ENCODE assay signal across 21 cellular contexts in genomic region chr6:76166874-76167273, GRCh38.
"Had no signal": no experiment of that assay in that cellular context is flagged by ENCODE, and none has a peak within 500 bp of the region (broad histone marks: within the 10 kb centered on the region; RNA-seq: fewer than 3 reads in every experiment).

No MANE protein-coding gene starts in this region.

- H3K4me1 ChIP-seq: esophagus muscularis mucosa, gastroesophageal sphincter, heart left ventricle, left ventricle myocardium inferior, thyroid gland had no signal

- H3K27me3 Mint-ChIP-seq: activated naive CD4-positive, alpha-beta T cell treated with anti-CD3 and anti-CD28 coated beads, Interleukin-2, amount 50 U/mL, for 24 hours had no signal

- H3K27me3 ChIP-seq: esophagus muscularis mucosa, gastroesophageal sphincter, heart left ventricle, thyroid gland had no signal

- H3K36me3 Mint-ChIP-seq: activated naive CD4-positive, alpha-beta T cell treated with anti-CD3 and anti-CD28 coated beads, Interleukin-2, amount 50 U/mL, for 24 hours had no signal

- ATAC-seq: activated T-cell treated with anti-CD3 and anti-CD28 coated beads, Interleukin-2, amount 50 U/mL, for 72 hours; gastroesophageal sphincter; heart left ventricle had no signal

- H3K27ac ChIP-seq: esophagus muscularis mucosa, gastroesophageal sphincter, heart left ventricle, left ventricle myocardium inferior, thyroid gland, VCaP had no signal

- DNase-seq: activated CD4-positive, alpha-beta T cell treated with anti-CD3 and anti-CD28 coated beads for 1 hour; activated CD4-positive, alpha-beta T cell treated with anti-CD3 and anti-CD28 coated beads, Interleukin-2, amount 50 U/mL, for 4 hours; activated effector memory CD4-positive, alpha-beta T cell treated with anti-CD3 and anti-CD28 coated beads, Interleukin-2, amount 50 U/mL, for 16 hours; activated T-cell treated with anti-CD3 and anti-CD28 coated beads, Interleukin-2, amount 50 U/mL, for 72 hours; effector CD4-positive, alpha-beta T cell; heart left ventricle; left ventricle myocardium inferior; mammary epithelial cell; midbrain; nephron progenitor cell; occipital lobe; retina; stimulated activated CD4-positive, alpha-beta T cell treated with anti-CD3 and anti-CD28 coated beads, Interleukin-12 subunit alpha, Interleukin-12 subunit beta, amount 100 ng/mL, for 4 hours; stimulated activated CD4-positive, alpha-beta T cell treated with anti-CD3 and anti-CD28 coated beads, Interleukin-1b, Interleukin-23, amount 100 ng/mL, for 48 hours; stimulated activated CD8-positive, alpha-beta memory T cell treated with anti-CD3 and anti-CD28 coated beads, Interleukin-4, amount 100 ng/mL, for 48 hours; stimulated activated naive CD4-positive, alpha-beta T cell; thyroid gland had no signal

- H3K27ac Mint-ChIP-seq: activated naive CD4-positive, alpha-beta T cell treated with anti-CD3 and anti-CD28 coated beads, Interleukin-2, amount 50 U/mL, for 24 hours; activated T-cell treated with anti-CD3 and anti-CD28 coated beads, Interleukin-2, amount 50 U/mL, for 72 hours; nephron progenitor cell had no signal

- H3K4me3 Mint-ChIP-seq: activated naive CD4-positive, alpha-beta T cell treated with anti-CD3 and anti-CD28 coated beads, Interleukin-2, amount 50 U/mL, for 24 hours; activated T-cell treated with anti-CD3 and anti-CD28 coated beads, Interleukin-2, amount 50 U/mL, for 72 hours; nephron progenitor cell had no signal

- H3K36me3 ChIP-seq: esophagus muscularis mucosa, gastroesophageal sphincter, heart left ventricle, left ventricle myocardium inferior, thyroid gland had no signal

- H3K4me1 Mint-ChIP-seq: activated naive CD4-positive, alpha-beta T cell treated with anti-CD3 and anti-CD28 coated beads, Interleukin-2, amount 50 U/mL, for 24 hours; nephron progenitor cell had no signal

- H3K9me3 ChIP-seq: esophagus muscularis mucosa, thyroid gland had no signal

- H3K9me3 Mint-ChIP-seq: activated naive CD4-positive, alpha-beta T cell treated with anti-CD3 and anti-CD28 coated beads, Interleukin-2, amount 50 U/mL, for 24 hours had no signal

- H3K4me3 ChIP-seq: esophagus muscularis mucosa, gastroesophageal sphincter, heart left ventricle, left ventricle myocardium inferior, thyroid gland had no signal
